Comparison of ENCODE assay signal across 33 cellular contexts in genomic region chr21:41381731-41382130, GRCh38. TPM values are rescaled to one million over a fixed set of nuclear protein-coding genes. Genes with fewer than 3 reads are reported as not detected.
"Had no signal": no experiment of that assay in that cellular context is flagged by ENCODE, and none has a peak within 500 bp of the region (broad histone marks: within the 10 kb centered on the region; RNA-seq: fewer than 3 reads in every experiment).

No MANE protein-coding gene starts in this region.

- H3K4me3 ChIP-seq: adrenal gland, body of pancreas, esophagus muscularis mucosa, gastrocnemius medialis, heart left ventricle had no signal

- H3K4me3 Mint-ChIP-seq: activated CD4-positive, alpha-beta memory T cell treated with anti-CD3 and anti-CD28 coated beads for 36 hours; activated CD4-positive, alpha-beta T cell treated with anti-CD3 and anti-CD28 coated beads for 36 hours; activated CD4-positive, alpha-beta T cell treated with anti-CD3 and anti-CD28 coated beads, Interleukin-2, amount 10 ng/mL, durations not matched to agents 24 days and 14 days; activated CD8-positive, alpha-beta memory T cell treated with anti-CD3 and anti-CD28 coated beads, Interleukin-2, amount 10 ng/mL, durations not matched to agents 7 days and 5 days; activated CD8-positive, alpha-beta T cell treated with anti-CD3 and anti-CD28 coated beads, Interleukin-2, amount 10 ng/mL, durations not matched to agents 7 days and 5 days; activated naive CD4-positive, alpha-beta T cell treated with anti-CD3 and anti-CD28 coated beads, Interleukin-2, amount 10 ng/mL, durations not matched to agents 7 days and 5 days; activated naive CD8-positive, alpha-beta T cell treated with anti-CD3 and anti-CD28 coated beads for 36 hours; activated naive CD8-positive, alpha-beta T cell treated with anti-CD3 and anti-CD28 coated beads, Interleukin-2, amount 50 U/mL, for 24 hours; activated T-cell treated with anti-CD3 and anti-CD28 coated beads, Interleukin-2, amount 50 U/mL, for 24 hours; activated T-cell treated with anti-CD3 and anti-CD28 coated beads, Interleukin-2, amount 50 U/mL, for 72 hours; effector memory CD8-positive, alpha-beta T cell had no signal

- H3K9me3 ChIP-seq: adrenal gland, body of pancreas, esophagus muscularis mucosa, gastrocnemius medialis, heart left ventricle had no signal

- DNase-seq: activated CD4-positive, alpha-beta memory T cell treated with anti-CD3 and anti-CD28 coated beads for 36 hours; activated CD4-positive, alpha-beta T cell treated with anti-CD3 and anti-CD28 coated beads for 36 hours; activated CD4-positive, alpha-beta T cell treated with anti-CD3 and anti-CD28 coated beads, Interleukin-2, amount 10 ng/mL, durations not matched to agents 24 days and 14 days; activated CD4-positive, CD25-positive, alpha-beta regulatory T cell; activated CD4-positive, CD25-positive, alpha-beta regulatory T cell treated with anti-CD3 and anti-CD28 coated beads, Interleukin-2, amount 50 U/mL, for 72 hours; activated CD8-positive, alpha-beta memory T cell treated with anti-CD3 and anti-CD28 coated beads, Interleukin-2, amount 10 ng/mL, durations not matched to agents 7 days and 5 days; activated CD8-positive, alpha-beta memory T cell treated with anti-CD3 and anti-CD28 coated beads, Interleukin-2, amount 50 U/mL, for 4 hours; activated CD8-positive, alpha-beta T cell treated with anti-CD3 and anti-CD28 coated beads, Interleukin-2, amount 10 ng/mL, durations not matched to agents 7 days and 5 days; activated gamma-delta T cell; activated naive CD4-positive, alpha-beta T cell; activated naive CD4-positive, alpha-beta T cell treated with anti-CD3 and anti-CD28 coated beads, Interleukin-2, amount 10 ng/mL, durations not matched to agents 7 days and 5 days; activated naive CD8-positive, alpha-beta T cell treated with anti-CD3 and anti-CD28 coated beads for 36 hours; activated naive CD8-positive, alpha-beta T cell treated with anti-CD3 and anti-CD28 coated beads, Interleukin-2, amount 50 U/mL, for 24 hours; activated T-cell treated with anti-CD3 and anti-CD28 coated beads for 4 hours; activated T-cell treated with anti-CD3 and anti-CD28 coated beads, Interleukin-2, amount 50 U/mL, for 24 hours; activated T-cell treated with anti-CD3 and anti-CD28 coated beads, Interleukin-2, amount 50 U/mL, for 72 hours; adrenal gland; amygdala; body of pancreas; caudate nucleus; cortex of kidney; dermis blood vessel endothelial cell; effector CD4-positive, alpha-beta T cell; effector memory CD8-positive, alpha-beta T cell; erythroblast; gastrocnemius medialis; glutamatergic neuron; T-helper 1 cell; T-helper 2 cell had no signal

- H3K27ac Mint-ChIP-seq: activated CD4-positive, alpha-beta memory T cell treated with anti-CD3 and anti-CD28 coated beads for 36 hours; activated CD4-positive, alpha-beta T cell treated with anti-CD3 and anti-CD28 coated beads for 36 hours; activated CD4-positive, alpha-beta T cell treated with anti-CD3 and anti-CD28 coated beads, Interleukin-2, amount 10 ng/mL, durations not matched to agents 24 days and 14 days; activated CD8-positive, alpha-beta memory T cell treated with anti-CD3 and anti-CD28 coated beads, Interleukin-2, amount 10 ng/mL, durations not matched to agents 7 days and 5 days; activated CD8-positive, alpha-beta T cell treated with anti-CD3 and anti-CD28 coated beads, Interleukin-2, amount 10 ng/mL, durations not matched to agents 7 days and 5 days; activated naive CD4-positive, alpha-beta T cell treated with anti-CD3 and anti-CD28 coated beads, Interleukin-2, amount 10 ng/mL, durations not matched to agents 7 days and 5 days; activated naive CD8-positive, alpha-beta T cell treated with anti-CD3 and anti-CD28 coated beads for 36 hours; activated naive CD8-positive, alpha-beta T cell treated with anti-CD3 and anti-CD28 coated beads, Interleukin-2, amount 50 U/mL, for 24 hours; activated T-cell treated with anti-CD3 and anti-CD28 coated beads, Interleukin-2, amount 50 U/mL, for 24 hours; activated T-cell treated with anti-CD3 and anti-CD28 coated beads, Interleukin-2, amount 50 U/mL, for 72 hours had no signal

- H3K27ac ChIP-seq: adrenal gland, body of pancreas, esophagus muscularis mucosa, foreskin keratinocyte, gastrocnemius medialis, heart left ventricle had no signal

- H3K4me1 ChIP-seq: adrenal gland, body of pancreas, esophagus muscularis mucosa, foreskin keratinocyte, gastrocnemius medialis, heart left ventricle had no signal

- H3K27me3 Mint-ChIP-seq: activated CD4-positive, alpha-beta memory T cell treated with anti-CD3 and anti-CD28 coated beads for 36 hours; activated CD4-positive, alpha-beta T cell treated with anti-CD3 and anti-CD28 coated beads for 36 hours; activated CD4-positive, alpha-beta T cell treated with anti-CD3 and anti-CD28 coated beads, Interleukin-2, amount 10 ng/mL, durations not matched to agents 24 days and 14 days; activated CD8-positive, alpha-beta memory T cell treated with anti-CD3 and anti-CD28 coated beads, Interleukin-2, amount 10 ng/mL, durations not matched to agents 7 days and 5 days; activated naive CD4-positive, alpha-beta T cell treated with anti-CD3 and anti-CD28 coated beads, Interleukin-2, amount 10 ng/mL, durations not matched to agents 7 days and 5 days; activated naive CD8-positive, alpha-beta T cell treated with anti-CD3 and anti-CD28 coated beads for 36 hours; activated naive CD8-positive, alpha-beta T cell treated with anti-CD3 and anti-CD28 coated beads, Interleukin-2, amount 50 U/mL, for 24 hours; activated T-cell treated with anti-CD3 and anti-CD28 coated beads, Interleukin-2, amount 50 U/mL, for 24 hours; effector memory CD8-positive, alpha-beta T cell had no signal

- ATAC-seq: activated CD4-positive, alpha-beta T cell treated with anti-CD3 and anti-CD28 coated beads for 36 hours; activated CD8-positive, alpha-beta memory T cell treated with anti-CD3 and anti-CD28 coated beads, Interleukin-2, amount 10 ng/mL, durations not matched to agents 7 days and 5 days; activated CD8-positive, alpha-beta T cell treated with anti-CD3 and anti-CD28 coated beads, Interleukin-2, amount 10 ng/mL, durations not matched to agents 7 days and 5 days; activated naive CD8-positive, alpha-beta T cell treated with anti-CD3 and anti-CD28 coated beads, Interleukin-2, amount 50 U/mL, for 24 hours; activated T-cell treated with anti-CD3 and anti-CD28 coated beads, Interleukin-2, amount 50 U/mL, for 72 hours; body of pancreas; effector memory CD8-positive, alpha-beta T cell; foreskin keratinocyte; gastrocnemius medialis; heart left ventricle had no signal

- H3K4me1 Mint-ChIP-seq: activated CD4-positive, alpha-beta T cell treated with anti-CD3 and anti-CD28 coated beads for 36 hours; activated CD4-positive, alpha-beta T cell treated with anti-CD3 and anti-CD28 coated beads, Interleukin-2, amount 10 ng/mL, durations not matched to agents 24 days and 14 days; activated CD8-positive, alpha-beta memory T cell treated with anti-CD3 and anti-CD28 coated beads, Interleukin-2, amount 10 ng/mL, durations not matched to agents 7 days and 5 days; activated naive CD4-positive, alpha-beta T cell treated with anti-CD3 and anti-CD28 coated beads, Interleukin-2, amount 10 ng/mL, durations not matched to agents 7 days and 5 days; activated naive CD8-positive, alpha-beta T cell treated with anti-CD3 and anti-CD28 coated beads for 36 hours; activated naive CD8-positive, alpha-beta T cell treated with anti-CD3 and anti-CD28 coated beads, Interleukin-2, amount 50 U/mL, for 24 hours had no signal

- H3K36me3 ChIP-seq: adrenal gland, gastrocnemius medialis had no signal

- H3K27me3 ChIP-seq: adrenal gland, body of pancreas, foreskin keratinocyte, gastrocnemius medialis, heart left ventricle had no signal

RNA-seq across cellular contexts. Expression of gene MX2, which starts 19.9 kb away (rescaled TPM):
- total RNA-seq: chondrocyte had no signal
